15 cellular contexts compared by ENCODE assay signal in the genomic region with DNA sequence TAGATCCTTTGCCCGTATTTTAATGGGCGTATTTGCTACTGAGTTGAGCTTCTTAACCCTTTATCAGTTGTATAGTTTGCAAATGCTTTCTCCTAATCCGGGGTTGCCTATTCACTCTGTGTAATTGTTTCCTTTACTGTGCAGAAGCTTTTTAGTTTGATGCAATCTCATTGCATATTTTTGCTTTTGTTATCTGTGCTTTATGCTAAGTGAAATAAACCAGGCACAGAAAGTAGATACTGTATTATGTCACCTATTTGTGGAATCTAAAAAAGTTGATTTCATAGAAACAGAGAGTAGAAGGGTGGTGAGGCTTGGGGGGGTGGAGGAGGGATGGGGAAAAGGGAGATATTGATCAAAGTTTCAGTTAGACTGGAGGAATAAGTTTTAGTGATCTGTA.
"Had no signal": no experiment of that assay in that cellular context is flagged by ENCODE, and none has a peak within 500 bp of the region (broad histone marks: within the 10 kb centered on the region; RNA-seq: fewer than 3 reads in every experiment).

No MANE protein-coding gene starts in this region.

- H3K27ac Mint-ChIP-seq: activated naive CD8-positive, alpha-beta T cell treated with anti-CD3 and anti-CD28 coated beads, Interleukin-2, amount 10 ng/mL, durations not matched to agents 7 days and 5 days had no signal

- H3K27me3 Mint-ChIP-seq: activated naive CD8-positive, alpha-beta T cell treated with anti-CD3 and anti-CD28 coated beads, Interleukin-2, amount 10 ng/mL, durations not matched to agents 7 days and 5 days; naive thymus-derived CD8-positive, alpha-beta T cell had no signal

- DNase-seq: activated naive CD8-positive, alpha-beta T cell treated with anti-CD3 and anti-CD28 coated beads, Interleukin-2, amount 10 ng/mL, durations not matched to agents 7 days and 5 days; colonic mucosa; gastrocnemius medialis; heart right ventricle; islet precursor cell; mammary epithelial cell; mucosa of descending colon; naive thymus-derived CD8-positive, alpha-beta T cell; occipital lobe; psoas muscle; right lobe of liver; stimulated activated CD4-positive, alpha-beta T cell treated with anti-CD3 and anti-CD28 coated beads, Interleukin-2, amount 100 ng/mL, for 48 hours; thyroid gland had no signal

- H3K9me3 Mint-ChIP-seq: activated naive CD8-positive, alpha-beta T cell treated with anti-CD3 and anti-CD28 coated beads, Interleukin-2, amount 10 ng/mL, durations not matched to agents 7 days and 5 days; naive thymus-derived CD8-positive, alpha-beta T cell had no signal

- ATAC-seq: gastrocnemius medialis; heart right ventricle; left lobe of liver; mucosa of descending colon; naive thymus-derived CD8-positive, alpha-beta T cell; psoas muscle; right lobe of liver; Right ventricle myocardium inferior had no signal

- H3K4me3 Mint-ChIP-seq: activated naive CD8-positive, alpha-beta T cell treated with anti-CD3 and anti-CD28 coated beads, Interleukin-2, amount 10 ng/mL, durations not matched to agents 7 days and 5 days; naive thymus-derived CD8-positive, alpha-beta T cell had no signal
